In genomic region chr14:55832122-55832911, GRCh38 we compare ENCODE assay signal across 18 cellular contexts.
DNase-seq lines count a peak whose midpoint lies in the region; ATAC-seq and TF ChIP-seq lines count a peak whose summit lies in the region.
"Had no signal": no experiment of that assay in that cellular context is flagged by ENCODE, and none has a peak within 500 bp of the region (broad histone marks: within the 10 kb centered on the region; RNA-seq: fewer than 3 reads in every experiment).

No MANE protein-coding gene starts in this region.

- no peaks in the 10 kb centered on the region for H3K9me2 ChIP-seq in hepatocyte (replicated peaks; ENCODE audit: insufficient read depth)

- TF ChIP-seq POLR2A in stomach (IDR thresholded peaks at IDR 0.05): no peak

- no peak overlapping the region for H2BK120ac ChIP-seq in mesendoderm (ENCODE audit: low read depth, low read length)

- H3K56ac ChIP-seq in mesendoderm (ENCODE audit: low read length): no peak overlapping the region

- intact Hi-C loops in stomach (cut with DNase I; ENCODE audit: low total_unique reads): no loop called here

- H4K5ac ChIP-seq in mesendoderm (ENCODE audit: low read length): no peak overlapping the region

- DNase-seq in NCI-H146 (lab: John Stamatoyannopoulos, UW) (peak; percentile 1), NCI-H146 treated with DMSO at 0.1 percent for 48 hours (lab: John Stamatoyannopoulos, UW; ENCODE audit: unreplicated experiment) (no peak), SJSA1 (ENCODE audit: low read depth in 1 of 2, low spot score in 2 of 2) (peak in 1 of 2 experiments; percentile 70), hepatocyte (ENCODE audit: low spot score) (peak; percentile 64), stomach (peak; percentile 55), mesendoderm (no peak)
- DNase-seq: CD8-positive, alpha-beta memory T cell; cortex of kidney; GOT3; hypothalamus; NCI-H1436 treated with DMSO at 0.1 percent for 48 hours; NCI-H524; stimulated activated naive CD4-positive, alpha-beta T cell had no signal

- H3K4me2 ChIP-seq in hepatocyte: peak overlapping the region; percentile 61
- H3K4me2 ChIP-seq in mesendoderm (ENCODE audit: low read length): no peak overlapping the region
- H3K4me2 ChIP-seq: KMS-11 had no signal

- H3K9me3 ChIP-seq in SJSA1 (replicated peaks) (no peaks in the 10 kb centered on the region), hepatocyte (ENCODE audit: low read depth) (no peaks in the 10 kb centered on the region), stomach (no peaks in the 10 kb centered on the region)
- H3K9me3 ChIP-seq: esophagus muscularis mucosa, Peyer's patch had no signal

- no peak overlapping the region for H3K9ac ChIP-seq in mesendoderm (ENCODE audit: low read length)
- H3K9ac ChIP-seq: KMS-11 had no signal

- H2BK5ac ChIP-seq in mesendoderm (ENCODE audit: low read length): no peak overlapping the region

- no peaks in the 10 kb centered on the region for H3K36me3 ChIP-seq in SJSA1
- no peaks in the 10 kb centered on the region for H3K36me3 ChIP-seq in hepatocyte (replicated peaks; ENCODE audit: insufficient read depth, low read depth)
- H3K36me3 ChIP-seq in stomach: no peaks in the 10 kb centered on the region
- H3K36me3 ChIP-seq in mesendoderm (ENCODE audit: control insufficient read depth, insufficient read depth, low read length): no peaks in the 10 kb centered on the region
- H3K36me3 ChIP-seq: esophagus muscularis mucosa, Peyer's patch had no signal

- no peak for TF ChIP-seq EP300 in stomach (IDR thresholded peaks at IDR 0.05)

- 60% methylated on average over 3 of the region's 3 CpGs for WGBS in hepatocyte (ENCODE audit: low lambda C conversion rate, missing lambda C conversion rate)
- 21 to 44% (median 39%) methylated on average over 3 of the region's 3 CpGs for WGBS in stomach, 5 donors
- no CpG with 5 or more reads among the region's 3 CpGs for WGBS in mesendoderm (ENCODE audit: extremely low coverage, insufficient coverage, low lambda C conversion rate)

- H3K4me1 ChIP-seq in SJSA1 (replicated peaks) (peaks cover 21% of the 10 kb centered on the region), hepatocyte (ENCODE audit: insufficient read depth) (peaks cover 9% of the 10 kb centered on the region), stomach (peaks cover 10 to 18% (median 10%) of the 10 kb centered on the region in 4 donors), mesendoderm (ENCODE audit: control insufficient read depth, low read depth, low read length) (no peaks in the 10 kb centered on the region)
- H3K4me1 ChIP-seq: esophagus muscularis mucosa had no signal

- no peak overlapping the region for H2AFZ ChIP-seq in hepatocyte

- no peak overlapping the region for H2AK5ac ChIP-seq in mesendoderm (ENCODE audit: low read length)

- H3K18ac ChIP-seq in mesendoderm (ENCODE audit: low read length): no peak overlapping the region

- H3K79me2 ChIP-seq in hepatocyte: no peaks in the 10 kb centered on the region
- no peaks in the 10 kb centered on the region for H3K79me2 ChIP-seq in mesendoderm (ENCODE audit: control insufficient read depth, insufficient read depth, low read length)

- no peaks in the 10 kb centered on the region for H3K27me3 ChIP-seq in SJSA1 (replicated peaks)
- no peaks in the 10 kb centered on the region for H3K27me3 ChIP-seq in hepatocyte
- H3K27me3 ChIP-seq in stomach: no peaks in the 10 kb centered on the region
- H3K27me3 ChIP-seq in mesendoderm (ENCODE audit: insufficient read depth, low read length, poor library complexity): no peaks in the 10 kb centered on the region
- H3K27me3 ChIP-seq: esophagus muscularis mucosa, Peyer's patch had no signal

- H3K23ac ChIP-seq in mesendoderm (ENCODE audit: low read length): no peak overlapping the region

- H4K20me1 ChIP-seq in hepatocyte (ENCODE audit: insufficient read depth, poor library complexity, severe bottlenecking): no peaks in the 10 kb centered on the region

- TF ChIP-seq CTCF in hepatocyte (IDR thresholded peaks at IDR 0.05; ENCODE audit: poor library complexity) (no peak), stomach (IDR thresholded peaks at IDR 0.05) (no peak)

- H3K4me3 ChIP-seq in SJSA1: no peak overlapping the region
- H3K4me3 ChIP-seq in hepatocyte: no peak overlapping the region
- H3K4me3 ChIP-seq in stomach: no peak overlapping the region
- H3K4me3 ChIP-seq in mesendoderm (ENCODE audit: low read length): no peak overlapping the region
- H3K4me3 ChIP-seq: esophagus muscularis mucosa, Peyer's patch had no signal

- ATAC-seq in HG02938 (IDR thresholded peaks at IDR 0.05; ENCODE audit: unreplicated experiment) (no peak), GM21529 (IDR thresholded peaks at IDR 0.05; ENCODE audit: unreplicated experiment) (no peak)

- H3K4ac ChIP-seq in mesendoderm (ENCODE audit: low read depth, low read length): no peak overlapping the region

- H3K27ac ChIP-seq in SJSA1: peak overlapping the region; percentile 61
- peak overlapping the region; percentile 86 for H3K27ac ChIP-seq in hepatocyte
- peak overlapping the region; percentile 62 to 79 (median 77) for H3K27ac ChIP-seq in stomach
- no peak overlapping the region for H3K27ac ChIP-seq in mesendoderm (ENCODE audit: low read depth, low read length)
- H3K27ac ChIP-seq: esophagus muscularis mucosa, KMS-11 had no signal

- H4K8ac ChIP-seq in mesendoderm (ENCODE audit: low read depth, low read length): no peak overlapping the region

- no peaks in the 10 kb centered on the region for H3K79me1 ChIP-seq in mesendoderm (ENCODE audit: low read length)

- no peak overlapping the region for H2BK15ac ChIP-seq in mesendoderm (replicated peaks; ENCODE audit: low read depth)

Comparison
In these comparisons a context has a peak if more than half of its experiments do, and no peak if none do; other contexts are left out.
1. DNase-seq: peak in NCI-H146 (single experiment), hepatocyte (single experiment) and stomach (single experiment); none in NCI-H146 treated with DMSO at 0.1 percent for 48 hours (single experiment) and mesendoderm (single experiment).